Comparison of ENCODE assay signal across 10 cellular contexts in the genomic region with DNA sequence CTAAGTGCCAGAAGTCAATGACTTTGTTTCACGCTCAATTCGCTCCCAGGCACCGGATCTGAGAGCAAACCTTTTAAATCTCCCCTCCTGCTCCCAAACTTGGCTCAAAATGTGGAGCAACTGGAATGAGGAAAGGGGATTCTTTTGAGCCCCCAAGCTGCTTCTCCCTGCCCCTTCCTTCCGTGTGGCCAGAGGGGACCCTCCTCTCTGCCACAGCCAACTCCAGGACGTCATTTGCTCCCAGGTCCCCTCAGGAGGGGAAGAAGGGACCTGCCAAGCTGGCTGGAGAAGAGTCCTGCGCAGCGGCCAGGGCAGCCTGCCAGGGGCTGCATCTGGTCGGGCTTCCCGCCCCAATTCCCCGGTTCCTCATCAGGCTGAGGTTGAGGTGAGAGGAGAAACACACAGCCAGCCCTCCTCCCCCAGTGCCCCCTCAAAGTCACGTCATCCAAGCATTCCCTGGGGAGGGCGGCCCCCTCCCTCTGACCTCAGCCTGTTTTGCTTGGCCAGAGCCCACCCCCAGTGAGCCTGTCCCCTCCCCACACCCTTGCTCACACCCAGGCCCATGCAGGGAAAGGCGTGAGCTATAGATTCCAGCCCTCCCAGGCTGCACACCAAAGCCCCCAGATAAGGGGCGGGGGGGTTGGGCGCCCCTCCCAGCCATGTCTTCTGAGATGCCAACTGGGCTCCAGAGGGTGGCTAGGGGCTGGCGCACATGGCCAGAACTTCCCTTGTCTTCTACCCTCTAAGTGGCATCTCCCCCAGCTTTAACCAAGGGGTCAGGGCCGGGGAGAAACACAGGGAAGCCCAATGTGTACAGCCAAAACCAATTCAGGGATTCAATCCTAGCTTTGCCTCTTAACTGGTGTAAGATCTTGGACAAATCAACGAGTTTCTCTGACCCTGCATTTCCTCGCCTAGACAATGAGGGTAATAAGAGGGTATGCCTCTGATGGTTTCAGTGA. TPM values are rescaled to one million over a fixed set of nuclear protein-coding genes. Genes with fewer than 3 reads are reported as not detected.
DNase-seq lines count a peak whose midpoint lies in the region; TF ChIP-seq lines count a peak whose summit lies in the region.
"Had no signal": no experiment of that assay in that cellular context is flagged by ENCODE, and none has a peak within 500 bp of the region (broad histone marks: within the 10 kb centered on the region; RNA-seq: fewer than 3 reads in every experiment).

No MANE protein-coding gene starts in this region.

- DNase-seq in M059J (ENCODE audit: low read depth) (peak; percentile 18), cardiac fibroblast (ENCODE audit: low read depth in 2 of 2) (peak; percentile 65 to 67), left kidney (ENCODE audit: low read depth, low spot score) (peak; percentile 60), NCI-H146 (lab: John Stamatoyannopoulos, UW) (no peak), GM19238 (ENCODE audit: insufficient read length, low spot score) (no peak), HuH-7.5 (ENCODE audit: low spot score) (no peak)
- DNase-seq in activated T-cell treated with anti-CD3 and anti-CD28 coated beads, Interleukin-2, amount 50 U/mL, for 24 hours = no peak
- DNase-seq: activated naive CD4-positive, alpha-beta T cell treated with anti-CD3 and anti-CD28 coated beads for 36 hours; NCI-H774 had no signal

- no peaks in the 10 kb centered on the region for H3K9me3 ChIP-seq in subcutaneous abdominal adipose tissue (ENCODE audit: control insufficient read depth in 5 of 5, low read length in 5 of 5)

- no peak overlapping the region for H3K4me3 ChIP-seq in cardiac fibroblast (replicated peaks in 1 of 2; ENCODE audit: low read depth in 2 of 2, low read length in 2 of 2)
- H3K4me3 ChIP-seq in subcutaneous abdominal adipose tissue (ENCODE audit: low read depth in 1 of 5, low read length in 5 of 5) = peak overlapping the region in 4 of 5 donors; percentile 13 to 26 (median 14)

- peaks cover 17% of the 10 kb centered on the region for H3K27me3 Mint-ChIP-seq in activated T-cell treated with anti-CD3 and anti-CD28 coated beads, Interleukin-2, amount 50 U/mL, for 24 hours

- H3K36me3 ChIP-seq in subcutaneous abdominal adipose tissue (ENCODE audit: control insufficient read depth in 5 of 5, insufficient read depth in 5 of 5, low read length in 5 of 5) = no peaks in the 10 kb centered on the region

- H3K9ac ChIP-seq in subcutaneous abdominal adipose tissue (ENCODE audit: low read length in 5 of 5) = peak overlapping the region in 1 of 5 donors; percentile 26

- no peak overlapping the region for H3K27ac ChIP-seq in subcutaneous abdominal adipose tissue (ENCODE audit: low read depth, low read length)

- no peak overlapping the region for H3K27ac Mint-ChIP-seq in activated T-cell treated with anti-CD3 and anti-CD28 coated beads, Interleukin-2, amount 50 U/mL, for 24 hours
- H3K27ac Mint-ChIP-seq: activated naive CD4-positive, alpha-beta T cell treated with anti-CD3 and anti-CD28 coated beads for 36 hours had no signal

- no peaks in the 10 kb centered on the region for H3K9me3 Mint-ChIP-seq in activated T-cell treated with anti-CD3 and anti-CD28 coated beads, Interleukin-2, amount 50 U/mL, for 24 hours
- H3K9me3 Mint-ChIP-seq: activated naive CD4-positive, alpha-beta T cell treated with anti-CD3 and anti-CD28 coated beads for 36 hours had no signal

- H3K36me3 Mint-ChIP-seq in activated T-cell treated with anti-CD3 and anti-CD28 coated beads, Interleukin-2, amount 50 U/mL, for 24 hours (ENCODE audit: low read depth) = no peaks in the 10 kb centered on the region

- H3K4me1 ChIP-seq in subcutaneous abdominal adipose tissue (ENCODE audit: control insufficient read depth in 5 of 5, insufficient read depth in 5 of 5, low read length in 5 of 5) = peaks cover 0 to 46% (median 38%) of the 10 kb centered on the region in 5 donors

- H3K27me3 ChIP-seq in subcutaneous abdominal adipose tissue (ENCODE audit: control insufficient read depth in 5 of 5, insufficient read depth in 4 of 5, low read length in 5 of 5) = peaks cover 0 to 4% (median 0%) of the 10 kb centered on the region in 5 donors

- no peak overlapping the region for H3K4me3 Mint-ChIP-seq in activated T-cell treated with anti-CD3 and anti-CD28 coated beads, Interleukin-2, amount 50 U/mL, for 24 hours
- H3K4me3 Mint-ChIP-seq: activated naive CD4-positive, alpha-beta T cell treated with anti-CD3 and anti-CD28 coated beads for 36 hours had no signal

- peaks cover 3% of the 10 kb centered on the region for H3K4me1 Mint-ChIP-seq in activated T-cell treated with anti-CD3 and anti-CD28 coated beads, Interleukin-2, amount 50 U/mL, for 24 hours (ENCODE audit: low read depth)

- TF ChIP-seq CTCF in cardiac fibroblast (IDR thresholded peaks at IDR 0.05; ENCODE audit: low read depth, low read length) = no peak

RNA-seq across cellular contexts. Expression of gene SH3PXD2A, which starts 35.0 kb away (rescaled TPM):
- total RNA-seq in M059J (2014; rRNA removed; shearing (Covaris generic)) = 1.7 and 5.0 TPM in 2 replicates

Comparison
In these comparisons a context has a peak if more than half of its experiments do, and no peak if none do; other contexts are left out.
1. DNase-seq: peak in M059J (single experiment), cardiac fibroblast (2 of 2) and left kidney (single experiment); none in NCI-H146 (single experiment), GM19238 (single experiment), activated T-cell treated with anti-CD3 and anti-CD28 coated beads, Interleukin-2, amount 50 U/mL, for 24 hours (single experiment) and HuH-7.5 (single experiment).
2. H3K4me3 ChIP-seq: peak in subcutaneous abdominal adipose tissue (4 of 5); none in cardiac fibroblast (0 of 2).